ENCODE assay signal across 8 cellular contexts in the genomic region with DNA sequence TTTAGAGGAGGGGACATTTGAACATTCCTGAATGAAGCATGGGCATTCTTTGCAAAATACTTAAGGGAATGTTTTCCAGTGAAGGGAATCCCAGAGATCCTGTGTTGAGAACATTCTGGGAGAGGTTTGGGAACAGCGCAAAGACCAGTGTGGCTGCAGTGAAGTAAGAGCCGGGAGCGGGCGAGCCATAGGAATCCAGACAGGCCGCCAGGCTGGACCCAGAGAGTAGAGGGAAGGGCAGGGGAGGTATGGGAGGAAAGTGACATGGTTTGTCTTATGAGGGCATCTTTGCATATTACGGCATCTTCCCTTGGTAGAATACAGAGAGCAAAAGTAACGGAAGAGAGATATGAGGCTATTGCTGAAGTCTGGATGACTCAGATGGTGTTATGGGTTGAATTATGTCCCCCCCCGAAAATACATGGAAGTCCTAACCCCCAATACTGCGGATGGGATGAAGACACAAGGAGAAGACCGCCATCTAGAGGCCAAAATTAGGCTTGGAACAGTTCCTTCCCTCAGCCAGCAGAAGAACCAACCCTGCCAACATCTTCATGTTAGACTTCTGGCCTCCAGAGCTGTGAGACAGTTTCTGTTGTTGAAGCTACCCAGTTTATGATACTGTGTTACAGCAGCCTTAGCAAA.
A peak's percentile ranks its signal among the peaks of the same experiment; 100 is the strongest.
DNase-seq lines count a peak whose midpoint lies in the region; ATAC-seq, FAIRE-seq and TF ChIP-seq lines count a peak whose summit lies in the region.

No MANE protein-coding gene starts in this region.

- in situ Hi-C loops in IMR-90 (cut with MboI; ENCODE audit: low sequenced_read_pairs), result no loop called here
- in situ Hi-C loops in HepG2 (cut with HindIII; ENCODE audit: extremely low pct_ligation_motif_present, low pct_unique_long_range_greater_than_20kb), result no loop called here

- no peak overlapping the region for H2AK9ac ChIP-seq in IMR-90 (replicated peaks; ENCODE audit: low read depth, low read length, poor library complexity)

- H2BK20ac ChIP-seq in IMR-90 (ENCODE audit: low read depth, low read length), result no peak overlapping the region

- POLR2A ChIA-PET in IMR-90 (lab: Charles Lee; ENCODE audit: unreplicated experiment) (no interaction called here), HepG2 (lab: Yijun Ruan, JAX) (no interaction called here)

- no peaks in the 10 kb centered on the region for H3K79me1 ChIP-seq in IMR-90 (ENCODE audit: low read depth in 1 of 2, low read length in 2 of 2)

- no peaks in the 10 kb centered on the region for H3K79me2 ChIP-seq in HepG2 (ENCODE audit: insufficient read depth, low read length)

- H3K4me2 ChIP-seq in IMR-90 (ENCODE audit: low read depth, low read length), result no peak overlapping the region
- H3K4me2 ChIP-seq in HepG2 (ENCODE audit: low read depth, low read length), result no peak overlapping the region

- H3K4me3 ChIP-seq in IMR-90 (ENCODE audit: insufficient read depth, low read depth, low read length) (no peak overlapping the region), adipocyte (ENCODE audit: low read length) (no peak overlapping the region), HepG2 (replicated peaks in 1 of 3; ENCODE audit: insufficient read depth in 1 of 3, low read depth in 2 of 3, low read length in 3 of 3) (no peak overlapping the region), prostate gland (no peak overlapping the region)

- peak; percentile 22 for DNase-seq in GM04504 (ENCODE audit: low read depth)
- peak; percentile 47 for DNase-seq in IMR-90
- peak; percentile 21 for DNase-seq in adipocyte (ENCODE audit: low read depth)
- DNase-seq in HepG2 (ENCODE audit: low spot score), result peak; percentile 15
- no peak for DNase-seq in prostate gland (ENCODE audit: low spot score)
- no peak for DNase-seq in activated gamma-delta T cell (lab: John Stamatoyannopoulos, UW)
- no peak for DNase-seq in GF-D8 (lab: John Stamatoyannopoulos, UW)

- no peak overlapping the region for H2BK15ac ChIP-seq in IMR-90 (ENCODE audit: low read depth, low read length)

- H4K20me1 ChIP-seq in IMR-90 (ENCODE audit: insufficient read depth, low read length) (no peaks in the 10 kb centered on the region), HepG2 (ENCODE audit: insufficient read depth, low read length) (no peaks in the 10 kb centered on the region)

- H3K36me3 ChIP-seq in IMR-90 (ENCODE audit: control insufficient read depth, insufficient read depth, low read length) (no peaks in the 10 kb centered on the region), adipocyte (ENCODE audit: control insufficient read depth, insufficient read depth, low read length, severe bottlenecking) (no peaks in the 10 kb centered on the region), HepG2 (replicated peaks in 1 of 2; ENCODE audit: control insufficient read depth in 1 of 2, insufficient read depth in 2 of 2, low read length in 2 of 2) (no peaks in the 10 kb centered on the region), prostate gland (no peaks in the 10 kb centered on the region)

- CTCF ChIA-PET in IMR-90 (lab: Yijun Ruan, JAX) (interaction anchor here (0.8 to 1.0 kb wide), 2 partner anchors 11 to 50 kb away, joined by 3 read pairs; no protein-coding TSS in a partner anchor), HepG2 (lab: Yijun Ruan, JAX; ENCODE audit: low intra/inter-chr PET ratio, low total read pairs) (interaction anchor here (0.8 to 2.5 kb wide), 2 partner anchors 47 to 50 kb away, joined by 3 to 16 read pairs; no protein-coding TSS in a partner anchor)

- BruUV-seq in IMR-90 (replicated peaks; lab: Mats Ljungman, UMichigan) (no TSS peak), HepG2 (replicated peaks; lab: Mats Ljungman, UMichigan) (no TSS peak)

- no peak overlapping the region for H4K91ac ChIP-seq in IMR-90 (ENCODE audit: insufficient read depth, low read depth, low read length)

- no peak overlapping the region for H2AK5ac ChIP-seq in IMR-90 (ENCODE audit: low read depth, low read length)

- H3K27ac ChIP-seq in IMR-90 (ENCODE audit: insufficient read depth, low read length) (no peak overlapping the region), HepG2 (ENCODE audit: extremely low read length, insufficient read depth, low read length) (no peak overlapping the region), prostate gland (no peak overlapping the region)

- dilution Hi-C loops in IMR-90 (cut with HindIII; ENCODE audit: low sequenced_read_pairs, unreplicated experiment), result no loop called here

- no peak for TF ChIP-seq EP300 in HepG2 (IDR thresholded peaks at IDR 0.05; ENCODE audit: low read depth in 2 of 2, low read length in 2 of 2)
- no peak for TF ChIP-seq EP300 in HepG2 (CRISPR knock-in tag; IDR thresholded peaks at IDR 0.05; ENCODE audit: borderline replicate concordance)

- no peak overlapping the region for H4K8ac ChIP-seq in IMR-90 (ENCODE audit: low read depth in 2 of 2, low read length in 2 of 2)

- H3K18ac ChIP-seq in IMR-90 (ENCODE audit: low read depth, low read length), result no peak overlapping the region

- no peak overlapping the region for H4K5ac ChIP-seq in IMR-90 (ENCODE audit: low read depth, low read length)

- H3K4ac ChIP-seq in IMR-90 (ENCODE audit: low read depth, low read length), result no peak overlapping the region

- H3K9ac ChIP-seq in IMR-90 (ENCODE audit: low read depth, low read length), result no peak overlapping the region
- no peak overlapping the region for H3K9ac ChIP-seq in adipocyte (ENCODE audit: low read length)
- H3K9ac ChIP-seq in HepG2 (ENCODE audit: insufficient read depth, low read depth, low read length), result no peak overlapping the region

- intact Hi-C loops in IMR-90 (cut with micrococcal nuclease), result loop anchor here (2.0 to 5.0 kb wide), 3 partner anchors 50 to 557 kb away; no protein-coding TSS in a partner anchor
- intact Hi-C loops in HepG2 (cut with micrococcal nuclease; ENCODE audit: unreplicated experiment), result loop anchor here (2.0 kb wide), 1 partner anchor 50 kb away; no protein-coding TSS in a partner anchor
- intact Hi-C loops in prostate gland (cut with DNase I), result no loop called here

- H3K56ac ChIP-seq in IMR-90 (ENCODE audit: extremely low read depth, insufficient read depth, low read length), result no peak overlapping the region

- TF ChIP-seq CTCF in IMR-90 (conservative IDR thresholded peaks at IDR 0.05; ENCODE audit: low read depth, low read length), result peak; percentile 54
- TF ChIP-seq CTCF in HepG2 (CRISPR knock-in tag; IDR thresholded peaks at IDR 0.05), result peak; percentile 66
- TF ChIP-seq CTCF in prostate gland (IDR thresholded peaks at IDR 0.05), result peak in 1 of 4 experiments; percentile 36

- no peaks in the 10 kb centered on the region for H3K9me1 ChIP-seq in IMR-90 (ENCODE audit: insufficient read depth, low read length)

- H2BK5ac ChIP-seq in IMR-90 (ENCODE audit: low read depth, low read length, poor library complexity, severe bottlenecking), result no peak overlapping the region

- H2BK120ac ChIP-seq in IMR-90 (ENCODE audit: low read depth, low read length), result no peak overlapping the region

- H2AFZ ChIP-seq in IMR-90 (replicated peaks; ENCODE audit: low read length, poor library complexity) (no peak overlapping the region), HepG2 (ENCODE audit: low read length) (no peak overlapping the region)

- TF ChIP-seq POLR2A in IMR-90 (IDR thresholded peaks at IDR 0.05; ENCODE audit: low read depth, low read length), result no peak
- TF ChIP-seq POLR2A in HepG2 (IDR thresholded peaks at IDR 0.05; ENCODE audit: insufficient read depth in 1 of 2, low read depth in 2 of 2, low read length in 2 of 2), result no peak
- TF ChIP-seq POLR2A in prostate gland (IDR thresholded peaks at IDR 0.05), result no peak

- ATAC-seq in IMR-90 (ENCODE audit: low read depth) (peak; percentile 64), HepG2 (peak; percentile 78), HG03139 (IDR thresholded peaks at IDR 0.05; ENCODE audit: unreplicated experiment) (no peak)

- no peak overlapping the region for H3K14ac ChIP-seq in IMR-90 (replicated peaks; ENCODE audit: low read depth, low read length)

- H3K4me1 ChIP-seq in IMR-90 (ENCODE audit: control insufficient read depth, insufficient read depth, low read length), result no peaks in the 10 kb centered on the region
- H3K4me1 ChIP-seq in adipocyte (ENCODE audit: control insufficient read depth, insufficient read depth, low read length), result peaks cover 5% of the 10 kb centered on the region
- no peaks in the 10 kb centered on the region for H3K4me1 ChIP-seq in HepG2 (ENCODE audit: insufficient read depth, low read length)
- H3K4me1 ChIP-seq in prostate gland (replicated peaks), result no peaks in the 10 kb centered on the region

- H3K9me3 ChIP-seq in IMR-90 (ENCODE audit: control insufficient read depth, insufficient read depth, low read length) (no peaks in the 10 kb centered on the region), adipocyte (ENCODE audit: control insufficient read depth, low read length) (no peaks in the 10 kb centered on the region), HepG2 (ENCODE audit: low read length) (no peaks in the 10 kb centered on the region), prostate gland (no peaks in the 10 kb centered on the region)

- no peak overlapping the region for H3K23ac ChIP-seq in IMR-90 (ENCODE audit: low read depth, low read length)

- H3K27me3 ChIP-seq in IMR-90 (ENCODE audit: control insufficient read depth, insufficient read depth, low read length) (peaks cover 12% of the 10 kb centered on the region), adipocyte (replicated peaks; ENCODE audit: control insufficient read depth, insufficient read depth, low read length) (peaks cover 13% of the 10 kb centered on the region), HepG2 (ENCODE audit: control insufficient read depth in 1 of 2, insufficient read depth in 2 of 2, low read length in 2 of 2) (0 out of 5 replicates have a peak, but pooled peaks cover 0 to 3% of the 10 kb centered on the region in 2 experiments), prostate gland (replicated peaks; ENCODE audit: insufficient read depth) (no peaks in the 10 kb centered on the region)

- peak; percentile 47 for FAIRE-seq in HepG2 (lab: Jason Lieb, UNC)

- 100% methylated on average over 2 of the region's 10 CpGs; no CpG with 5 or more reads in 1 of the 2 experiments for WGBS in IMR-90 (ENCODE audit: extremely low coverage in 2 of 2, insufficient read length in 1 of 2), 2 experiments
- WGBS in HepG2 (ENCODE audit: low lambda C conversion rate), result 34% methylated on average over 10 of the region's 10 CpGs
- WGBS in prostate gland, result 86% methylated on average over 10 of the region's 10 CpGs

- peak; percentile 57 for TF ChIP-seq RAD21 in IMR-90 (IDR thresholded peaks at IDR 0.05; ENCODE audit: low read length)
- no peak for TF ChIP-seq RAD21 in HepG2 (CRISPR knock-in tag; IDR thresholded peaks at IDR 0.05)

TF ChIP-seq in IMR-90, 13 proteins besides CTCF, POLR2A, EP300 and RAD21:
- TF ChIP-seq RFX5 (IDR thresholded peaks at IDR 0.05; ENCODE audit: low read depth, low read length) (no peak), CEBPB (IDR thresholded peaks at IDR 0.05; ENCODE audit: low read depth, low read length) (no peak), SMC3 (IDR thresholded peaks at IDR 0.05; ENCODE audit: low read depth, low read length) (peak; percentile 26)

TF ChIP-seq in HepG2, 621 proteins besides CTCF, POLR2A, EP300 and RAD21 (continues in another document):
- TF ChIP-seq HMG20A (CRISPR knock-in tag; IDR thresholded peaks at IDR 0.05; ENCODE audit: borderline replicate concordance) (no peak), MEIS1 (CRISPR knock-in tag; IDR thresholded peaks at IDR 0.05; ENCODE audit: borderline replicate concordance) (no peak), ZFAT (CRISPR knock-in tag; conservative IDR thresholded peaks at IDR 0.05) (no peak), STAG1 (CRISPR knock-in tag; IDR thresholded peaks at IDR 0.05) (peak; percentile 49)

Comparison
In these comparisons a context has a peak if more than half of its experiments do, and no peak if none do; other contexts are left out.
1. DNase-seq: peak in GM04504 (single experiment), IMR-90 (single experiment), adipocyte (single experiment) and HepG2 (single experiment); none in prostate gland (single experiment), activated gamma-delta T cell (single experiment) and GF-D8 (single experiment).